8 cellular contexts compared by ENCODE assay signal in genomic region chr4:75630932-75631320, GRCh38. TPM values are rescaled to one million over a fixed set of nuclear protein-coding genes. Genes with fewer than 3 reads are reported as not detected.
DNase-seq lines count a peak whose midpoint lies in the region; ATAC-seq and TF ChIP-seq lines count a peak whose summit lies in the region.

No MANE protein-coding gene starts in this region.

- TF ChIP-seq CTCF in GM12875 (IDR thresholded peaks at IDR 0.05; ENCODE audit: borderline replicate concordance, insufficient read depth, low read depth, low read length) (no peak), left ventricle myocardium inferior (IDR thresholded peaks at IDR 0.05; ENCODE audit: borderline replicate concordance) (no peak)

- no peaks in the 10 kb centered on the region for H3K36me3 ChIP-seq in left ventricle myocardium inferior

- H3K4me3 Mint-ChIP-seq in activated T-helper 2 cell treated with anti-CD3 and anti-CD28 coated beads, Interferon-gamma antibody, Interleukin-2, Interleukin-4, amounts not matched to agents 10 μg/mL and 5 μg/mL and 100 μg/mL, durations not matched to agents 14 hours and 24 hours and 36 hours (ENCODE audit: low read depth) = peak overlapping the region; percentile 82

- peak overlapping the region; percentile 69 for H3K4me3 ChIP-seq in GM12875 (ENCODE audit: low read depth, low read length)
- H3K4me3 ChIP-seq in left ventricle myocardium inferior = peak overlapping the region; percentile 70

- no peaks in the 10 kb centered on the region for H3K27me3 ChIP-seq in left ventricle myocardium inferior (ENCODE audit: low read depth)

- DNase-seq in activated T-helper 2 cell treated with anti-CD3 and anti-CD28 coated beads, Interferon-gamma antibody, Interleukin-2, Interleukin-4, amounts not matched to agents 10 μg/mL and 5 μg/mL and 100 μg/mL, durations not matched to agents 14 hours and 24 hours and 36 hours (ENCODE audit: low spot score) = no peak
- no peak for DNase-seq in left ventricle myocardium inferior
- DNase-seq in sciatic nerve (ENCODE audit: low spot score) = no peak
- DNase-seq in iPS-NIHi7 (ENCODE audit: extremely low spot score) = no peak
- no peak for DNase-seq in SK-N-DZ (ENCODE audit: low spot score)
- no peak for DNase-seq in NAMALWA (ENCODE audit: low spot score)

- no peaks in the 10 kb centered on the region for H3K9me3 ChIP-seq in left ventricle myocardium inferior (replicated peaks)

- H3K9me3 Mint-ChIP-seq in activated T-helper 2 cell treated with anti-CD3 and anti-CD28 coated beads, Interferon-gamma antibody, Interleukin-2, Interleukin-4, amounts not matched to agents 10 μg/mL and 5 μg/mL and 100 μg/mL, durations not matched to agents 14 hours and 24 hours and 36 hours = no peaks in the 10 kb centered on the region

- peaks cover 14% of the 10 kb centered on the region for H3K4me1 Mint-ChIP-seq in activated T-helper 2 cell treated with anti-CD3 and anti-CD28 coated beads, Interferon-gamma antibody, Interleukin-2, Interleukin-4, amounts not matched to agents 10 μg/mL and 5 μg/mL and 100 μg/mL, durations not matched to agents 14 hours and 24 hours and 36 hours (ENCODE audit: low read depth)

- H3K27ac ChIP-seq in left ventricle myocardium inferior (replicated peaks) = no peak overlapping the region

- peaks cover 7% of the 10 kb centered on the region for H3K27me3 Mint-ChIP-seq in activated T-helper 2 cell treated with anti-CD3 and anti-CD28 coated beads, Interferon-gamma antibody, Interleukin-2, Interleukin-4, amounts not matched to agents 10 μg/mL and 5 μg/mL and 100 μg/mL, durations not matched to agents 14 hours and 24 hours and 36 hours (ENCODE audit: low read depth)

- intact Hi-C loops in activated T-helper 2 cell treated with anti-CD3 and anti-CD28 coated beads, Interferon-gamma antibody, Interleukin-2, Interleukin-4, amounts not matched to agents 10 μg/mL and 5 μg/mL and 100 μg/mL, durations not matched to agents 14 hours and 24 hours and 36 hours (cut with micrococcal nuclease) = loop anchor here (1.0 to 2.0 kb wide), 3 partner anchors 24 to 93 kb away; partner anchors contain the start of genes G3BP2 and USO1
- intact Hi-C loops in left ventricle myocardium inferior (cut with micrococcal nuclease) (no loop called here), sciatic nerve (cut with DNase I) (no loop called here)

- H3K36me3 Mint-ChIP-seq in activated T-helper 2 cell treated with anti-CD3 and anti-CD28 coated beads, Interferon-gamma antibody, Interleukin-2, Interleukin-4, amounts not matched to agents 10 μg/mL and 5 μg/mL and 100 μg/mL, durations not matched to agents 14 hours and 24 hours and 36 hours (ENCODE audit: low read depth) = no peaks in the 10 kb centered on the region

- peaks cover 12% of the 10 kb centered on the region for H3K4me1 ChIP-seq in left ventricle myocardium inferior

- peak overlapping the region; percentile 56 for H3K27ac Mint-ChIP-seq in activated T-helper 2 cell treated with anti-CD3 and anti-CD28 coated beads, Interferon-gamma antibody, Interleukin-2, Interleukin-4, amounts not matched to agents 10 μg/mL and 5 μg/mL and 100 μg/mL, durations not matched to agents 14 hours and 24 hours and 36 hours

- peak; percentile 26 for ATAC-seq in sciatic nerve
- no peak for ATAC-seq in HG02759 (IDR thresholded peaks at IDR 0.05; ENCODE audit: unreplicated experiment)

RNA-seq across cellular contexts. Expression of gene CDKL2, which starts 0.6 kb away (rescaled TPM):
- 0.23 and 0.57 TPM in 2 replicates for total RNA-seq in activated T-helper 2 cell treated with anti-CD3 and anti-CD28 coated beads, Interferon-gamma antibody, Interleukin-2, Interleukin-4, amounts not matched to agents 10 μg/mL and 5 μg/mL and 100 μg/mL, durations not matched to agents 14 hours and 24 hours and 36 hours
- total RNA-seq in left ventricle myocardium inferior (0.11 TPM), sciatic nerve (2.4 TPM)
- 1.9 and 2.5 TPM in 2 replicates for polyA plus RNA-seq in SK-N-DZ (2014; cell fraction: cytosol; rRNA removed)
- 2.1 and 3.2 TPM in 2 replicates for polyA plus RNA-seq in SK-N-DZ (2014; cell fraction: nucleus; rRNA removed)

RNA-seq across cellular contexts. Expression of gene G3BP2, which starts 42.3 kb away (rescaled TPM):
- 143 and 156 TPM in 2 replicates for total RNA-seq in activated T-helper 2 cell treated with anti-CD3 and anti-CD28 coated beads, Interferon-gamma antibody, Interleukin-2, Interleukin-4, amounts not matched to agents 10 μg/mL and 5 μg/mL and 100 μg/mL, durations not matched to agents 14 hours and 24 hours and 36 hours
- total RNA-seq in left ventricle myocardium inferior (71.2 TPM), sciatic nerve (87.7 TPM)
- 127 and 144 TPM in 2 replicates for polyA plus RNA-seq in SK-N-DZ (2014; cell fraction: cytosol; rRNA removed)
- 47.1 and 68.2 TPM in 2 replicates for polyA plus RNA-seq in SK-N-DZ (2014; cell fraction: nucleus; rRNA removed)
